Comparison of ENCODE assay signal across 8 cellular contexts in the genomic region with DNA sequence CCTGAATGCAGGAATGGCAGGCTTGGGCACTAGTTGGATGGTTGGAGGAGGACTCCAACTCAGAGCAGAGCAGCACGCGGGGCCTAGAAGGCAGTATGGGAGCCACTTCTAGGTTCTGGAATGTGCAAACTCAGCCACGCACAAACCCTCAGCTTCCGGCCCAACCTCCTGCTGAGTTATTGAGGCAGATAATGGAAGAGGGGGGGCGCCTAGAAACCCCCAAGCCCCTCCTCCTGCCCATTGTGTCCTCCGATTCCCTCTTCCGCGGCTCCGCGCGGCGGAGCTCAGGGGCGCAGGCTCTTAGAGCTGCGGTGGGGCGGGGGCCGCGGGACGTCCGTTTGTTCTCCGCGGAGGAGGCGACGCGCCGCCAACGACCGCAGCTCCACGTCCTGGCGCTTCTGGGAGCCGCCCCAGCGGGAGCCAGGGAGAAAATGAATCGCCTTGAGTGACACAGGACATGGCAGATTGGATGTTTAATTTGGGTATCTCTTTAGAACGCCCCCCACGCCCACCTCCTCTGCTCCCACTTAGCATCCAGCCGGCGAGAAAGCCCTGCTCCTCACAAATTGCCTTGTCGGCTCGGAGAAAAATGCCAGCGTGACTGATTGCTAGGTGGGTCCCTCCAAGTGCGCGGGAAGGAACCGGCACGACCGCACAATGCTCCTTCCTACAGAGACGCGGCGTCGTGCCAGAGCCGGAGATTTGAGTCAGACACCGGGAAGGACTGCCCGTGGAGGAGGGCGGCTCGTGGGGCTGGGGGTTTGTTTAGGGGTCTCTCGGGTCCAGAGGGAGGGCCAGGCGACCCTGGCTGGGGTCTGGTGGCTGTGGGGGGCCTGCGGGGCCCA.
DNase-seq lines count a peak whose midpoint lies in the region; ATAC-seq and TF ChIP-seq lines count a peak whose summit lies in the region.

No MANE protein-coding gene starts in this region.

- no peak for TF ChIP-seq CTCF in right atrium auricular region (IDR thresholded peaks at IDR 0.05)

- peak overlapping the region; percentile 81 for H3K9ac ChIP-seq in adipocyte (ENCODE audit: low read length)

- DNase-seq in NCI-H2107 treated with DMSO at 0.1 percent for 48 hours (lab: John Stamatoyannopoulos, UW; ENCODE audit: unreplicated experiment), result peak; percentile 43
- DNase-seq in NCI-H2107 (lab: John Stamatoyannopoulos, UW), result no peak
- DNase-seq in NCI-H2171 treated with DMSO at 0.1 percent for 48 hours (lab: John Stamatoyannopoulos, UW), result peak; percentile 77
- DNase-seq in adipocyte (ENCODE audit: low read depth), result peak; percentile 70
- DNase-seq in right atrium auricular region (ENCODE audit: low spot score), result no peak
- DNase-seq in pons (ENCODE audit: low spot score), result peak; percentile 58

- H3K9me3 ChIP-seq in adipocyte (ENCODE audit: control insufficient read depth, low read length) (peaks cover 6% of the 10 kb centered on the region), right atrium auricular region (no peaks in the 10 kb centered on the region)

- H3K4me3 ChIP-seq in adipocyte (ENCODE audit: low read length) (peak overlapping the region; percentile 78), right atrium auricular region (peak overlapping the region; percentile 31 to 49)

- no peaks in the 10 kb centered on the region for H3K27me3 ChIP-seq in adipocyte (replicated peaks; ENCODE audit: control insufficient read depth, insufficient read depth, low read length)
- H3K27me3 ChIP-seq in right atrium auricular region, result peaks cover 0 to 11% of the 10 kb centered on the region in 2 donors

- H3K4me1 ChIP-seq in adipocyte (ENCODE audit: control insufficient read depth, insufficient read depth, low read length), result peaks cover 11% of the 10 kb centered on the region
- H3K4me1 ChIP-seq in right atrium auricular region, result peaks cover 0 to 18% of the 10 kb centered on the region in 2 donors

- ATAC-seq in GM21576 (IDR thresholded peaks at IDR 0.05; ENCODE audit: unreplicated experiment) (no peak), GM18868 (IDR thresholded peaks at IDR 0.05; ENCODE audit: unreplicated experiment) (no peak)

- H3K36me3 ChIP-seq in adipocyte (ENCODE audit: control insufficient read depth, insufficient read depth, low read length, severe bottlenecking) (no peaks in the 10 kb centered on the region), right atrium auricular region (no peaks in the 10 kb centered on the region)

- H3K27ac ChIP-seq in right atrium auricular region, result no peak overlapping the region

Comparison
In these comparisons a context has a peak if more than half of its experiments do, and no peak if none do; other contexts are left out.
1. DNase-seq: peak in NCI-H2107 treated with DMSO at 0.1 percent for 48 hours (single experiment), NCI-H2171 treated with DMSO at 0.1 percent for 48 hours (single experiment), adipocyte (single experiment) and pons (single experiment); none in NCI-H2107 (single experiment) and right atrium auricular region (single experiment).